ENCODE assay signal across 1 cellular context in genomic region chr17:69448431-69449102, GRCh38.
TF ChIP-seq lines count a peak whose summit lies in the region.

No MANE protein-coding gene starts in this region.

TF ChIP-seq in GM23338, 12 proteins besides CTCF, POLR2A, EP300 and RAD21 (continued from another document):
- TF ChIP-seq ZNF462 (CRISPR knock-in tag; IDR thresholded peaks at IDR 0.05) (peak; percentile 95), EZH2 (IDR thresholded peaks at IDR 0.05; ENCODE audit: low read depth, unreplicated experiment) (no peak), ETS1 (IDR thresholded peaks at IDR 0.05) (peak; percentile 75), ZNF331 (CRISPR knock-in tag; IDR thresholded peaks at IDR 0.05; ENCODE audit: low read depth) (no peak), CREB1 (CRISPR knock-in tag; IDR thresholded peaks at IDR 0.05; ENCODE audit: low read depth) (no peak), EZH2phosphoT487 (IDR thresholded peaks at IDR 0.05; ENCODE audit: unreplicated experiment) (no peak), NANOG (IDR thresholded peaks at IDR 0.05; ENCODE audit: borderline replicate concordance) (peak; percentile 68)
TF ChIP-seq in GM23338: peak in this region for 4.
